26 cellular contexts compared by ENCODE assay signal in genomic region chr4:1396806-1397455, GRCh38. TPM values are rescaled to one million over a fixed set of nuclear protein-coding genes. Genes with fewer than 3 reads are reported as not detected.
DNase-seq lines count a peak whose midpoint lies in the region; ATAC-seq and TF ChIP-seq lines count a peak whose summit lies in the region.
"Had no signal": no experiment of that assay in that cellular context is flagged by ENCODE, and none has a peak within 500 bp of the region (broad histone marks: within the 10 kb centered on the region; RNA-seq: fewer than 3 reads in every experiment).

No MANE protein-coding gene starts in this region.

- BruUV-seq in IMR-90 (replicated peaks; lab: Mats Ljungman, UMichigan): no TSS peak

- DNase-seq in left ventricle myocardium superior: peak; percentile 19
- DNase-seq in right atrium auricular region (ENCODE audit: low spot score): no peak
- no peak for DNase-seq in IMR-90
- peak; percentile 41 for DNase-seq in mesenteric fat pad (ENCODE audit: low spot score)
- DNase-seq in tibial artery: peak; percentile 8 to 48
- DNase-seq in vagina (ENCODE audit: extremely low spot score in 2 of 2): no peak
- DNase-seq in A172 (ENCODE audit: low spot score): no peak
- DNase-seq: activated CD4-positive, alpha-beta T cell treated with anti-CD3 and anti-CD28 coated beads, Interleukin-2, amount 50 U/mL, for 1 hour; activated gamma-delta T cell treated with Interleukin-2 at 50 U/mL for 16 hours; activated T-cell treated with anti-CD3 and anti-CD28 coated beads, Interleukin-2, amount 50 U/mL, for 4 hours; Caco-2; DMS79 treated with DMSO at 0.1 percent for 48 hours; GF-D8; kidney glomerular epithelial cell; NCI-H1436 treated with DMSO at 0.1 percent for 48 hours; NCI-H2081 treated with DMSO at 0.1 percent for 48 hours; SJCRH30; stimulated activated CD4-positive, alpha-beta T cell treated with anti-CD3 and anti-CD28 coated beads, Interleukin-4, amount 100 ng/mL, for 24 hours; transverse colon had no signal

- no peak overlapping the region for H3K18ac ChIP-seq in IMR-90 (ENCODE audit: low read depth, low read length)

- no peak overlapping the region for H3K14ac ChIP-seq in IMR-90 (replicated peaks; ENCODE audit: low read depth, low read length)

- no peaks in the 10 kb centered on the region for H4K20me1 ChIP-seq in IMR-90 (ENCODE audit: insufficient read depth, low read length)

- POLR2A ChIA-PET in IMR-90 (lab: Charles Lee; ENCODE audit: unreplicated experiment): no interaction called here

- no peak overlapping the region for H3K4me2 ChIP-seq in IMR-90 (ENCODE audit: low read depth, low read length)

- no peaks in the 10 kb centered on the region for H3K36me3 ChIP-seq in right atrium auricular region
- peaks cover 14% of the 10 kb centered on the region for H3K36me3 ChIP-seq in IMR-90 (ENCODE audit: control insufficient read depth, insufficient read depth, low read length)
- H3K36me3 ChIP-seq in tibial artery: peaks cover 28 to 35% (median 32%) of the 10 kb centered on the region in 3 donors
- peaks cover 0 to 19% of the 10 kb centered on the region in 2 donors for H3K36me3 ChIP-seq in vagina
- H3K36me3 ChIP-seq: SJCRH30 had no signal

- no peak overlapping the region for H3K56ac ChIP-seq in IMR-90 (ENCODE audit: extremely low read depth, insufficient read depth, low read length)

- H2AK5ac ChIP-seq in IMR-90 (ENCODE audit: low read depth, low read length): no peak overlapping the region

- H3K4me1 ChIP-seq in right atrium auricular region (peaks cover 0 to under 1% of the 10 kb centered on the region in 2 donors), IMR-90 (ENCODE audit: control insufficient read depth, insufficient read depth, low read length) (no peaks in the 10 kb centered on the region), tibial artery (peaks cover 0 to 3% (median 0%) of the 10 kb centered on the region in 4 donors), vagina (peaks cover 2% of the 10 kb centered on the region)
- H3K4me1 ChIP-seq: Caco-2, Peyer's patch, SJCRH30, transverse colon had no signal

- no peaks in the 10 kb centered on the region for H3K79me1 ChIP-seq in IMR-90 (ENCODE audit: low read depth in 1 of 2, low read length in 2 of 2)

- H2BK15ac ChIP-seq in IMR-90 (ENCODE audit: low read depth, low read length): no peak overlapping the region

- H3K9ac ChIP-seq in IMR-90 (ENCODE audit: low read depth, low read length): no peak overlapping the region

- peaks cover 3 to 18% of the 10 kb centered on the region in 2 donors for H3K27me3 ChIP-seq in right atrium auricular region
- H3K27me3 ChIP-seq in IMR-90 (ENCODE audit: control insufficient read depth, insufficient read depth, low read length): peaks cover 18% of the 10 kb centered on the region
- peaks cover 0 to 32% of the 10 kb centered on the region in 2 donors for H3K27me3 ChIP-seq in tibial artery
- H3K27me3 ChIP-seq in vagina: peaks cover 7% of the 10 kb centered on the region
- H3K27me3 ChIP-seq: SJCRH30 had no signal

- H3K9me3 ChIP-seq in right atrium auricular region (peaks cover 0 to 19% of the 10 kb centered on the region in 2 donors), IMR-90 (ENCODE audit: control insufficient read depth, insufficient read depth, low read length) (peaks cover 29% of the 10 kb centered on the region), tibial artery (peaks cover 0 to 18% (median 0%) of the 10 kb centered on the region in 3 donors), vagina (no peaks in the 10 kb centered on the region)
- H3K9me3 ChIP-seq: Caco-2 had no signal

- in situ Hi-C loops in IMR-90 (cut with MboI; ENCODE audit: low sequenced_read_pairs): no loop called here

- H2AK9ac ChIP-seq in IMR-90 (replicated peaks; ENCODE audit: low read depth, low read length, poor library complexity): no peak overlapping the region

- H3K27ac ChIP-seq in right atrium auricular region (no peak overlapping the region), IMR-90 (ENCODE audit: insufficient read depth, low read length) (no peak overlapping the region), tibial artery (no peak overlapping the region), vagina (no peak overlapping the region)
- H3K27ac ChIP-seq: C4-2B, Peyer's patch, SJCRH30, transverse colon had no signal

- no CpG with 5 or more reads among the region's 11 CpGs for WGBS in IMR-90 (ENCODE audit: extremely low coverage in 2 of 2, insufficient read length in 1 of 2), 2 experiments

- no peak overlapping the region for H2BK20ac ChIP-seq in IMR-90 (ENCODE audit: low read depth, low read length)

- TF ChIP-seq POLR2A in IMR-90 (IDR thresholded peaks at IDR 0.05; ENCODE audit: low read depth, low read length): no peak
- TF ChIP-seq POLR2A in vagina (IDR thresholded peaks at IDR 0.05): no peak

- no peak overlapping the region for H2BK5ac ChIP-seq in IMR-90 (ENCODE audit: low read depth, low read length, poor library complexity, severe bottlenecking)

- intact Hi-C loops in left ventricle myocardium superior (cut with micrococcal nuclease): no loop called here
- intact Hi-C loops in IMR-90 (cut with micrococcal nuclease): no loop called here
- intact Hi-C loops in tibial artery (cut with DNase I; ENCODE audit: low total_unique reads): no loop called here
- intact Hi-C loops in vagina (cut with DNase I): no loop called here

- no peak overlapping the region for H2BK120ac ChIP-seq in IMR-90 (ENCODE audit: low read depth, low read length)

- no peak overlapping the region for H3K4me3 ChIP-seq in right atrium auricular region
- H3K4me3 ChIP-seq in IMR-90 (ENCODE audit: insufficient read depth, low read depth, low read length): no peak overlapping the region
- no peak overlapping the region for H3K4me3 ChIP-seq in tibial artery
- H3K4me3 ChIP-seq in vagina: no peak overlapping the region
- H3K4me3 ChIP-seq: Peyer's patch, SJCRH30, transverse colon had no signal

- H4K91ac ChIP-seq in IMR-90 (ENCODE audit: insufficient read depth, low read depth, low read length): no peak overlapping the region

- peak overlapping the region; percentile 33 for H2AFZ ChIP-seq in IMR-90 (replicated peaks; ENCODE audit: low read length, poor library complexity)

- ATAC-seq in left ventricle myocardium superior (no peak), IMR-90 (ENCODE audit: low read depth) (no peak), GM21390 (IDR thresholded peaks at IDR 0.05; ENCODE audit: unreplicated experiment) (no peak)
- ATAC-seq: activated T-cell treated with anti-CD3 and anti-CD28 coated beads, Interleukin-2, amount 50 U/mL, for 4 hours had no signal

- no peak overlapping the region for H4K8ac ChIP-seq in IMR-90 (ENCODE audit: low read depth in 2 of 2, low read length in 2 of 2)

- no peaks in the 10 kb centered on the region for H3K9me1 ChIP-seq in IMR-90 (ENCODE audit: insufficient read depth, low read length)

- no peak overlapping the region for H3K23ac ChIP-seq in IMR-90 (ENCODE audit: low read depth, low read length)

- dilution Hi-C loops in IMR-90 (cut with HindIII; ENCODE audit: low sequenced_read_pairs, unreplicated experiment): no loop called here

- TF ChIP-seq RAD21 in IMR-90 (IDR thresholded peaks at IDR 0.05; ENCODE audit: low read length): no peak

- TF ChIP-seq CTCF in right atrium auricular region (IDR thresholded peaks at IDR 0.05): no peak
- TF ChIP-seq CTCF in IMR-90 (conservative IDR thresholded peaks at IDR 0.05; ENCODE audit: low read depth, low read length): no peak
- TF ChIP-seq CTCF in tibial artery (IDR thresholded peaks at IDR 0.05): no peak
- TF ChIP-seq CTCF in vagina (IDR thresholded peaks at IDR 0.05): no peak

- H4K5ac ChIP-seq in IMR-90 (ENCODE audit: low read depth, low read length): no peak overlapping the region

- CTCF ChIA-PET in IMR-90 (lab: Yijun Ruan, JAX): no interaction called here

- no peak overlapping the region for H3K4ac ChIP-seq in IMR-90 (ENCODE audit: low read depth, low read length)

TF ChIP-seq in IMR-90, 13 proteins besides CTCF, POLR2A, EP300 and RAD21:
- TF ChIP-seq USF2 (IDR thresholded peaks at IDR 0.05; ENCODE audit: low read depth, low read length) (no peak), SMC3 (IDR thresholded peaks at IDR 0.05; ENCODE audit: low read depth, low read length) (no peak), MXI1 (IDR thresholded peaks at IDR 0.05; ENCODE audit: borderline replicate concordance, low read depth, low read length) (no peak), MAZ (IDR thresholded peaks at IDR 0.05; ENCODE audit: borderline replicate concordance, low read depth, low read length) (no peak), RFX5 (IDR thresholded peaks at IDR 0.05; ENCODE audit: low read depth, low read length) (no peak), CHD1 (IDR thresholded peaks at IDR 0.05; ENCODE audit: low read depth, low read length) (no peak), RCOR1 (IDR thresholded peaks at IDR 0.05; ENCODE audit: insufficient replicate concordance, low read length) (no peak), BHLHE40 (IDR thresholded peaks at IDR 0.05; ENCODE audit: low read depth, low read length) (no peak)

RNA-seq across cellular contexts. Expression of gene NKX1-1, which starts 9.3 kb away (rescaled TPM):
- total RNA-seq in left ventricle myocardium superior: not detected
- total RNA-seq in right atrium auricular region: not detected
- not detected in 2 replicates for total RNA-seq in IMR-90 (2012; rRNA removed)
- polyA plus RNA-seq in IMR-90 (2012; rRNA removed): not detected in 2 replicates
- polyA plus RNA-seq in IMR-90 (2012; cell fraction: cytosol; rRNA removed): not detected in 2 replicates
- not detected in 2 replicates for polyA plus RNA-seq in IMR-90 (2012; cell fraction: nucleus; rRNA removed; ENCODE audit: low replicate concordance)
- total RNA-seq in mesenteric fat pad: not detected
- total RNA-seq in vagina: not detected
- not detected in 2 replicates for total RNA-seq in A172 (2014; rRNA removed; shearing (Covaris generic))
- total RNA-seq: activated T-cell treated with anti-CD3 and anti-CD28 coated beads, Interleukin-2, amount 50 U/mL, for 4 hours; Caco-2; cerebellum; endothelial cell of umbilical vein; frontal cortex; Peyer's patch; SJCRH30; transverse colon had no signal
- polyA plus RNA-seq: endothelial cell of umbilical vein, IgD-negative memory B cell had no signal

RNA-seq across cellular contexts. Expression of gene UVSSA, which starts 49.9 kb away (rescaled TPM):
- total RNA-seq in left ventricle myocardium superior: 5.9 TPM
- 1 to 10 TPM; 4.4 to 7.5 TPM for total RNA-seq in right atrium auricular region
- total RNA-seq in IMR-90 (2012; rRNA removed): 1.4 TPM in 2 replicates
- 8.4 and 9.4 TPM in 2 replicates for polyA plus RNA-seq in IMR-90 (2012; rRNA removed)
- 5.7 and 5.9 TPM in 2 replicates for polyA plus RNA-seq in IMR-90 (2012; cell fraction: cytosol; rRNA removed)
- 63.0 and 126 TPM in 2 replicates for polyA plus RNA-seq in IMR-90 (2012; cell fraction: nucleus; rRNA removed; ENCODE audit: low replicate concordance)
- total RNA-seq in mesenteric fat pad: 19.0 TPM
- 25.5 TPM for total RNA-seq in vagina
- total RNA-seq in A172 (2014; rRNA removed; shearing (Covaris generic)): 7.2 and 9.8 TPM in 2 replicates

Comparison
In these comparisons a context has a peak if more than half of its experiments do, and no peak if none do; other contexts are left out.
1. DNase-seq: peak in left ventricle myocardium superior (single experiment), mesenteric fat pad (single experiment) and tibial artery (2 of 2); none in right atrium auricular region (single experiment), IMR-90 (single experiment), vagina (0 of 2) and A172 (single experiment).